In the genomic region with DNA sequence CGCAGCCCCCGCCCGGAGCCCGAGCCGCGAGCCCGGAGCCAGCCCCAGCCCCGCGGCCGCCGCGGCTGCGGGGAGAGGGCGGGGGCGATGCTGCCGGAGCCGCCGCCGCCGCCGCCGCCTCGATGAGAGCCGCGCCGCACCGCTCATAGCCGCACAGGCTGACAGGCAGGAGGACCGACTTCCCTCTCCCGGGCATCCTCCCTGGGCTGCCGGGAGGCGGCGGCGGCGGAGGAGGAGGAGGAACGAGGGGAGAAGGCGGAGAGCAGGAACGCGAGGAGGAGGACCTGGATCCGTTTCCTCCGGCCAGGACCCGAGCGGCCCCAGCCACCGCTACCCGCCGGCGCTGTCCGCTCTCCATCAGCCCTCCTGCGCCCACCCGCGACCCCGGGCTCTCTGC, we compare ENCODE assay signal across 8 cellular contexts. TPM values are rescaled to one million over a fixed set of nuclear protein-coding genes. Genes with fewer than 3 reads are reported as not detected.
A peak's percentile ranks its signal among the peaks of the same experiment; 100 is the strongest.
DNase-seq lines count a peak whose midpoint lies in the region; ATAC-seq and TF ChIP-seq lines count a peak whose summit lies in the region.

No MANE protein-coding gene starts in this region.

- H3K36me3 ChIP-seq in WERI-Rb-1 = no peaks in the 10 kb centered on the region

- H3K9me3 ChIP-seq in WERI-Rb-1 (ENCODE audit: severe bottlenecking) = no peaks in the 10 kb centered on the region

- no peak overlapping the region for H3K27ac ChIP-seq in WERI-Rb-1

- TF ChIP-seq CTCF in WERI-Rb-1 (IDR thresholded peaks at IDR 0.05; ENCODE audit: low read depth, low read length) (no peak), fibroblast of the aortic adventitia (IDR thresholded peaks at IDR 0.05; ENCODE audit: insufficient read depth, low read length) (peak; percentile 27), omental fat pad (IDR thresholded peaks at IDR 0.05) (no peak)

- H3K4me3 ChIP-seq in WERI-Rb-1 (ENCODE audit: low read depth, low read length) = peak overlapping the region; percentile 65
- H3K4me3 ChIP-seq in fibroblast of the aortic adventitia (ENCODE audit: low read depth, low read length) = peak overlapping the region; percentile 80

- peak; percentile 39 for DNase-seq in ELF-1 (ENCODE audit: low read depth, low spot score)
- peak; percentile 36 for DNase-seq in WERI-Rb-1
- peak; percentile 29 for DNase-seq in fibroblast of the aortic adventitia (ENCODE audit: low read depth)
- DNase-seq in omental fat pad (ENCODE audit: low spot score) = no peak
- DNase-seq in NCI-H1092 treated with DMSO at 0.1 percent for 48 hours (lab: John Stamatoyannopoulos, UW) = no peak
- no peak for DNase-seq in mucosa of gallbladder (ENCODE audit: low spot score)

- H3K27me3 ChIP-seq in WERI-Rb-1 (ENCODE audit: insufficient read depth, low read depth, severe bottlenecking) = no peaks in the 10 kb centered on the region

- ATAC-seq in GM19467 (IDR thresholded peaks at IDR 0.05; ENCODE audit: unreplicated experiment) (peak; percentile 23), HG03457 (IDR thresholded peaks at IDR 0.05; ENCODE audit: unreplicated experiment) (peak; percentile 14), omental fat pad (ENCODE audit: low FRiP score) (peak; percentile 46)

RNA-seq across cellular contexts. Expression of gene KLHL29, which starts 0.4 kb away (rescaled TPM):
- total RNA-seq in fibroblast of the aortic adventitia (ENCODE audit: low replicate concordance) (2.9 and 4.7 TPM in 2 replicates), omental fat pad (10 to 100 TPM in 2 of 4 donors, 1 to 10 TPM in 2; 4.0 to 19.5 (median 12.7) TPM), mucosa of gallbladder (22.3 TPM)

Comparison
In these comparisons a context has a peak if more than half of its experiments do, and no peak if none do; other contexts are left out.
1. DNase-seq: peak in ELF-1 (single experiment), WERI-Rb-1 (single experiment) and fibroblast of the aortic adventitia (single experiment); none in omental fat pad (single experiment), NCI-H1092 treated with DMSO at 0.1 percent for 48 hours (single experiment) and mucosa of gallbladder (single experiment).
2. Peak in every context shown above with its lines, with median percentiles within 50 percentile points of each other: ATAC-seq.